Comparison of ENCODE assay signal across 13 cellular contexts in the genomic region with DNA sequence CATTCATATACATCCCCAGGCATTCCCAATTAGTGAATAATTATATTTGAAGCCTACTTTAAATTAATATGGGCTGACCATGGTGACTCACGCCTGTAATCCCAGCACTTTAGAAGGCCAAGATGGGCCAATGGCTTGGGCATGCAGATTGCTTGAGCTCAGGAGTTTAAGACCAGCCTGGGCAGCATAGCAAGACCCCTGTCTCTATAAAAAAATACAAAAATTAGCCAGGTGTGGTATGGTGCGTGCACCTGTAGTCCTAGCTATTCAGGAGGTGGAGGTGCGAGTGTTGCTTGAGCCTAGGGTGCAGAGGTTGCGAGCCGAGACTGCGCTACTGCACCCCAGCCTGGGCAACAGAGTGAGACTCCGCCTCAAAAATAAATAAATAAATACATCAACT.
"Had no signal": no experiment of that assay in that cellular context is flagged by ENCODE, and none has a peak within 500 bp of the region (broad histone marks: within the 10 kb centered on the region; RNA-seq: fewer than 3 reads in every experiment).

No MANE protein-coding gene starts in this region.

- H3K9me3 Mint-ChIP-seq: activated T-cell treated with anti-CD3 and anti-CD28 coated beads, Interleukin-2, amount 50 U/mL, for 4 hours had no signal

- H3K27ac Mint-ChIP-seq: activated CD8-positive, alpha-beta memory T cell treated with anti-CD3 and anti-CD28 coated beads, Interleukin-2, amount 10 ng/mL, durations not matched to agents 7 days and 5 days; activated naive CD8-positive, alpha-beta T cell had no signal

- H3K27me3 ChIP-seq: ovary, sigmoid colon, spleen had no signal

- H3K9me3 ChIP-seq: ovary, sigmoid colon, spleen had no signal

- H3K27ac ChIP-seq: ovary, sigmoid colon, spleen had no signal

- ATAC-seq: activated CD8-positive, alpha-beta memory T cell treated with anti-CD3 and anti-CD28 coated beads, Interleukin-2, amount 10 ng/mL, durations not matched to agents 7 days and 5 days; activated T-cell treated with anti-CD3 and anti-CD28 coated beads, Interleukin-2, amount 50 U/mL, for 4 hours had no signal

- DNase-seq: activated CD4-positive, alpha-beta T cell treated with anti-CD3 and anti-CD28 coated beads, Interleukin-2, amount 50 U/mL, for 48 hours; activated CD8-positive, alpha-beta memory T cell treated with anti-CD3 and anti-CD28 coated beads, Interleukin-2, amount 10 ng/mL, durations not matched to agents 7 days and 5 days; activated effector memory CD4-positive, alpha-beta T cell treated with anti-CD3 and anti-CD28 coated beads, Interleukin-2, amount 50 U/mL, for 16 hours; activated T-cell treated with anti-CD3 and anti-CD28 coated beads, Interleukin-2, amount 50 U/mL, for 4 hours; anterior cingulate cortex; cerebellar nuclear complex; effector memory CD4-positive, alpha-beta T cell; head of caudate nucleus; ovary; sigmoid colon; spleen; T-helper 9 cell had no signal

- H3K4me3 Mint-ChIP-seq: activated CD8-positive, alpha-beta memory T cell treated with anti-CD3 and anti-CD28 coated beads, Interleukin-2, amount 10 ng/mL, durations not matched to agents 7 days and 5 days; activated T-cell treated with anti-CD3 and anti-CD28 coated beads, Interleukin-2, amount 50 U/mL, for 4 hours had no signal

- H3K4me3 ChIP-seq: ovary, sigmoid colon, spleen had no signal

- H3K36me3 ChIP-seq: ovary, sigmoid colon, spleen had no signal

- H3K27me3 Mint-ChIP-seq: activated CD8-positive, alpha-beta memory T cell treated with anti-CD3 and anti-CD28 coated beads, Interleukin-2, amount 10 ng/mL, durations not matched to agents 7 days and 5 days; activated naive CD8-positive, alpha-beta T cell had no signal
